In the genomic region with DNA sequence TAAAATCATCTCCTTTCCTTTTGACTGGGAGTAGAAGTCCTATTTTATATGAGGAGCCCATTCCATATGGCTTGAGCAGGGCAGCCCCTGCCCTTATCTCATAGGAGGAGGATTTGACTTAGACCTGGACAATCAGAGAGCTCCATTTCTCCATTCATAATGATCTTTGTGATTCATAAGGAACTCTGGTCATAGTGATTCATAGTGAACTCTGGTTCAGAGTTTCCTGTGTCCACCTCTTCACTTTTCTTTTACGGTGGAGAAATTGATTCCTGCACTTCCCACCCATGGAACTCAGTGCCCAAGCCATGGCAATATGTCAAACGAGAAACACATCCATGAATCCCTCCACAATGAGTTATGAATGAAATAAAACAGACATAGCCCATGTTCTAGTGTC, we compare ENCODE assay signal across 14 cellular contexts. TPM values are rescaled to one million over a fixed set of nuclear protein-coding genes. Genes with fewer than 3 reads are reported as not detected.
DNase-seq lines count a peak whose midpoint lies in the region; ATAC-seq and TF ChIP-seq lines count a peak whose summit lies in the region.
"Had no signal": no experiment of that assay in that cellular context is flagged by ENCODE, and none has a peak within 500 bp of the region (broad histone marks: within the 10 kb centered on the region; RNA-seq: fewer than 3 reads in every experiment).

No MANE protein-coding gene starts in this region.

- TF ChIP-seq POLR2A in stomach (IDR thresholded peaks at IDR 0.05) = no peak

- intact Hi-C loops in stomach (cut with DNase I; ENCODE audit: low total_unique reads) = no loop called here

- POLR2A ChIA-PET in GM10248 (lab: Yijun Ruan, JAX) = no interaction called here

- H3K27me3 ChIP-seq in RWPE2 (ENCODE audit: insufficient read depth, poor library complexity, severe bottlenecking) = no peaks in the 10 kb centered on the region
- no peaks in the 10 kb centered on the region for H3K27me3 ChIP-seq in Karpas-422 (ENCODE audit: low read length)
- H3K27me3 ChIP-seq in stomach = no peaks in the 10 kb centered on the region

- DNase-seq in RWPE2 (ENCODE audit: low spot score) (no peak), fibroblast of the aortic adventitia (ENCODE audit: low read depth) (peak; percentile 28), GM10248 (ENCODE audit: extremely low spot score) (no peak), Karpas-422 (no peak), stomach (no peak)
- DNase-seq: KG1; NCI-H1417 treated with DMSO at 0.1 percent for 48 hours; NK-92 treated with Interleukin-12 subunit alpha and Interleukin-12 subunit beta, amount 100 ng/mL, for 24 hours; stimulated activated CD4-positive, alpha-beta T cell treated with anti-CD3 and anti-CD28 coated beads, Interleukin-15, amount 100 ng/mL, for 24 hours; T-helper 1 cell had no signal

- peaks cover 9% of the 10 kb centered on the region for H3K4me1 ChIP-seq in RWPE2 (ENCODE audit: insufficient read depth, poor library complexity, severe bottlenecking)
- H3K4me1 ChIP-seq in Karpas-422 (ENCODE audit: low read length) = peaks cover 23% of the 10 kb centered on the region
- H3K4me1 ChIP-seq in stomach = no peaks in the 10 kb centered on the region
- H3K4me1 ChIP-seq: prostate gland had no signal

- no peaks in the 10 kb centered on the region for H3K36me3 ChIP-seq in RWPE2 (ENCODE audit: low read depth)
- H3K36me3 ChIP-seq in Karpas-422 (ENCODE audit: insufficient read depth, low read length) = no peaks in the 10 kb centered on the region
- H3K36me3 ChIP-seq in stomach = no peaks in the 10 kb centered on the region
- H3K36me3 ChIP-seq: prostate gland had no signal

- H4K20me1 ChIP-seq in Karpas-422 (ENCODE audit: insufficient read depth, low read depth, low read length) = no peaks in the 10 kb centered on the region

- CTCF ChIA-PET in GM10248 (lab: Yijun Ruan, JAX) = interaction anchor here (2.0 kb wide), 1 partner anchor 10 kb away, joined by 9 read pairs; no protein-coding TSS in a partner anchor

- no peak overlapping the region for H3K9ac ChIP-seq in Karpas-422 (ENCODE audit: low read length)

- H3K9me3 ChIP-seq in RWPE2 (ENCODE audit: severe bottlenecking) = no peaks in the 10 kb centered on the region
- no peaks in the 10 kb centered on the region for H3K9me3 ChIP-seq in Karpas-422 (ENCODE audit: low read length)
- H3K9me3 ChIP-seq in stomach = no peaks in the 10 kb centered on the region
- H3K9me3 ChIP-seq: prostate gland had no signal

- no peak for TF ChIP-seq EP300 in stomach (IDR thresholded peaks at IDR 0.05)

- H3K4me3 ChIP-seq in RWPE2 (ENCODE audit: severe bottlenecking) (no peak overlapping the region), fibroblast of the aortic adventitia (ENCODE audit: low read depth, low read length) (no peak overlapping the region), Karpas-422 (ENCODE audit: low read length) (no peak overlapping the region), stomach (no peak overlapping the region)
- H3K4me3 ChIP-seq: prostate gland had no signal

- WGBS in stomach, 5 donors = 73 to 83% (median 75%) methylated on average over 2 of the region's 2 CpGs

- H3K27ac ChIP-seq in RWPE2 (ENCODE audit: poor library complexity, severe bottlenecking) (no peak overlapping the region), Karpas-422 (ENCODE audit: low read length) (no peak overlapping the region), stomach (no peak overlapping the region)
- H3K27ac ChIP-seq: prostate gland had no signal

- no peaks in the 10 kb centered on the region for H3K79me2 ChIP-seq in Karpas-422 (ENCODE audit: low read length)

- H3K9me2 ChIP-seq in Karpas-422 (replicated peaks; ENCODE audit: insufficient read depth, low read length) = no peaks in the 10 kb centered on the region

- TF ChIP-seq CTCF in RWPE2 (IDR thresholded peaks at IDR 0.05; ENCODE audit: poor library complexity, severe bottlenecking) = no peak
- TF ChIP-seq CTCF in fibroblast of the aortic adventitia (IDR thresholded peaks at IDR 0.05; ENCODE audit: insufficient read depth, low read length) = no peak
- TF ChIP-seq CTCF in GM10248 (IDR thresholded peaks at IDR 0.05; ENCODE audit: control extremely low read depth, extremely low read depth, low read depth, missing control alignments) = no peak
- TF ChIP-seq CTCF in stomach (IDR thresholded peaks at IDR 0.05) = no peak

- H2AFZ ChIP-seq in Karpas-422 (ENCODE audit: low read length) = no peak overlapping the region

- H3K4me2 ChIP-seq in Karpas-422 (ENCODE audit: low read depth, low read length, poor library complexity, severe bottlenecking) = no peak overlapping the region

- ATAC-seq in GM18511 (IDR thresholded peaks at IDR 0.05; ENCODE audit: unreplicated experiment) (peak; percentile 45), HG02610 (IDR thresholded peaks at IDR 0.05; ENCODE audit: unreplicated experiment) (peak; percentile 59), RWPE2 (ENCODE audit: low read depth) (peak; percentile 61; the same call in 2 of the 3 replicates), HG03175 (IDR thresholded peaks at IDR 0.05; ENCODE audit: unreplicated experiment) (no peak)

RNA-seq across cellular contexts. Expression of a gene that starts 12.8 kb away (rescaled TPM):
- total RNA-seq in fibroblast of the aortic adventitia (ENCODE audit: low replicate concordance) (0.09 and 0.33 TPM in 2 replicates), stomach (under 1 TPM in 1 of 5 donors, not detected in 4; 0.37 TPM)
- total RNA-seq in Karpas-422 (2014; rRNA removed; shearing (Covaris generic); ENCODE audit: low replicate concordance) = 4.4 and 5.0 TPM in 2 replicates
- polyA plus RNA-seq in stomach = under 1 TPM in 1 of 3 donors, not detected in 2; 0.05 TPM
